Comparison of ENCODE assay signal across 2 cellular contexts in the genomic region with DNA sequence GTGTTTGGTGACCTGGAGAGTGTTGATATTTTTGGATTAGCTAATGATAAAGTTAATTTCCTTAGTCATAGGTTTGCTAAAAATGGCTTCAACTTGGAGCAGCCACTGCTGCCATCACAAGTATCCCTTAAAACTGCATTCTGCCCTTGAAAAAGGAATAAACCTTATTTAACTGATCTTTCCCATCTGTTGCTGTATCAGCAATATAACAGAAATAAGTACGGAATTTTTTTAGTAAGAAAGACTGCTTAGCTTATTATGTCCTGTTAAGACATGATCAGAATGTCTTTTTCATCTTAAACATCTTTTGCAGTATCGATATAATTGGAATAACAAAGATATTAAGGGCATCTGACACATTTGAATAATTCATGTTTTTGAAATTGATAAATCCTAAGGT.
TF ChIP-seq lines count a peak whose summit lies in the region.

No MANE protein-coding gene starts in this region.

TF ChIP-seq in HepG2, 621 proteins besides CTCF, POLR2A, EP300 and RAD21:
- TF ChIP-seq, protein P1, sequence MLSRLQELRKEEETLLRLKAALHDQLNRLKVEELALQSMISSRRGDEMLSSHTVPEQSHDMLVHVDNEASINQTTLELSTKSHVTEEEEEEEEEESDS (CRISPR knock-in tag; IDR thresholded peaks at IDR 0.05; ENCODE audit: borderline replicate concordance), result no peak
- TF ChIP-seq MAFK (conservative IDR thresholded peaks at IDR 0.05 in 1 of 2, IDR thresholded peaks at IDR 0.05 in 1 of 2; ENCODE audit: low read length in 2 of 2), result peak; percentile 37 to 53; a peak in 3 of 4 replicates
TF ChIP-seq in HepG2: peak in this region for 1.

TF ChIP-seq in K562, 482 proteins besides CTCF, POLR2A, EP300 and RAD21:
- TF ChIP-seq ZNF165 (CRISPR knock-in tag; IDR thresholded peaks at IDR 0.05; ENCODE audit: borderline replicate concordance) (no peak), MAFK (IDR thresholded peaks at IDR 0.05; ENCODE audit: low read length) (0 out of 2 replicates have a peak, but pooled peaks have one; percentile 7), ZNF224 (CRISPR knock-in tag; IDR thresholded peaks at IDR 0.05) (no peak), HNRNPK (IDR thresholded peaks at IDR 0.05; ENCODE audit: low read depth, low read length, poor library complexity, severe bottlenecking) (no peak), SRF (CRISPR knock-in tag; IDR thresholded peaks at IDR 0.05) (no peak), STAT5A (IDR thresholded peaks at IDR 0.05; ENCODE audit: borderline replicate concordance, low read length) (no peak), C11orf30 (IDR thresholded peaks at IDR 0.05; ENCODE audit: low read depth) (peak; percentile 43; the same call in 1 of the 2 replicates), POLR2G (IDR thresholded peaks at IDR 0.05; ENCODE audit: low read depth, low read length) (no peak), PTRF (tag; IDR thresholded peaks at IDR 0.05) (no peak), BRCA1 (IDR thresholded peaks at IDR 0.05) (no peak), BRCA1 (CRISPR knock-in tag; IDR thresholded peaks at IDR 0.05) (no peak), ZNF316 (IDR thresholded peaks at IDR 0.05) (peak; percentile 63), MAFF (IDR thresholded peaks at IDR 0.05; ENCODE audit: low read length) (peak; percentile 22; the same call in 1 of the 2 replicates), ZBTB7A (IDR thresholded peaks at IDR 0.05; ENCODE audit: borderline replicate concordance, control insufficient read depth, low read depth, low read length) (no peak)
TF ChIP-seq in K562: peak in this region for 4.
